In genomic region chr7:123805287-123805686, GRCh38 we compare ENCODE assay signal across 25 cellular contexts. TPM values are rescaled to one million over a fixed set of nuclear protein-coding genes. Genes with fewer than 3 reads are reported as not detected.
"Had no signal": no experiment of that assay in that cellular context is flagged by ENCODE, and none has a peak within 500 bp of the region (broad histone marks: within the 10 kb centered on the region; RNA-seq: fewer than 3 reads in every experiment).

No MANE protein-coding gene starts in this region.

- H3K4me1 ChIP-seq: Peyer's patch, SJSA1 had no signal

- H3K4me2 ChIP-seq: PC-9 had no signal

- H3K27me3 ChIP-seq: Peyer's patch, SJSA1 had no signal

- H3K36me3 ChIP-seq: Peyer's patch, SJSA1 had no signal

- ATAC-seq: Right ventricle myocardium inferior had no signal

- H3K27ac ChIP-seq: PC-9, Peyer's patch, SJSA1, SK-N-MC had no signal

- H3K9me3 ChIP-seq: Peyer's patch, SJSA1 had no signal

- DNase-seq: KBM-7, NCI-H1092 treated with DMSO at 0.1 percent for 48 hours, NCI-H1436, NCI-H187, NCI-H2029, NCI-H2081 treated with DMSO at 0.1 percent for 48 hours, NCI-H2171, NCI-H226, NCI-H446, NCI-H510A, NCI-H524 treated with DMSO at 0.1 percent for 48 hours, NCI-H69, NCI-H774, OCI-M1, PC-9, Peyer's patch, SIG-M5, T-helper 2 cell had no signal

- H2AFZ ChIP-seq: PC-9 had no signal

- H3K4me3 ChIP-seq: PC-9, Peyer's patch, SJSA1, SK-N-MC had no signal

RNA-seq across cellular contexts. Expression of gene HYAL4, which starts 39.7 kb away (rescaled TPM):
- total RNA-seq: LHCN-M2; MCF 10A; PC-9; Right ventricle myocardium inferior; RPMI7951; SJSA1; T-helper 1 cell treated with Interleukin-12 subunit alpha and Interleukin-12 subunit beta and Interleukin-4 antibody, amounts not matched to agents 30 ng/mL and 1 ng/mL, for 36 hours had no signal
